31 cellular contexts compared by ENCODE assay signal in the genomic region with DNA sequence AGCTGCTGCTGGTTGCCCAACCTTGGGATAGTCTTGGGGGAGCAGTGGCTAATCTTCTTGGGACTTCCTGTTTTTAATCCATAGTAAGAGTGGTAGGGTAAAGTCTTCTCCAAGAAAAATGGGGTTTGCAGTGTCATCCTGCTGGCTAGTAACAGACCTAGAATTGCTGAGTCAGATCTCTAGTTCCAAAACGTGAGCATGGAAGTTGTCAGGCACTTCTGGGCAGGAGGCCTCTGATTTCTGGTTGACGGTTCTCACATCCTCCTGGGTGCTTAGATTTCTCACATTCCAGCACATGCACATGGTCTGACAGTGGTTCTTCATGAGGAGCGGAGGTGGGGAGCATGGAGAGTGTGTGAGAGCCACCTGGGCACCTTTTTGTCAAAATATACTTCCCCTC.
"Had no signal": no experiment of that assay in that cellular context is flagged by ENCODE, and none has a peak within 500 bp of the region (broad histone marks: within the 10 kb centered on the region; RNA-seq: fewer than 3 reads in every experiment).

No MANE protein-coding gene starts in this region.

- H3K27ac ChIP-seq: adrenal gland, body of pancreas, breast epithelium, WERI-Rb-1 had no signal

- H3K36me3 ChIP-seq: adrenal gland, breast epithelium, WERI-Rb-1 had no signal

- FAIRE-seq: astrocyte, TTC549 had no signal

- H3K4me1 ChIP-seq: adrenal gland, body of pancreas, breast epithelium had no signal

- H3K4me3 ChIP-seq: adrenal gland, body of pancreas, breast epithelium had no signal

- DNase-seq: activated CD4-positive, alpha-beta T cell treated with anti-CD3 and anti-CD28 coated beads, Interleukin-2, amount 10 ng/mL, durations not matched to agents 24 days and 14 days; activated CD4-positive, alpha-beta T cell treated with anti-CD3 and anti-CD28 coated beads, Interleukin-2, amount 50 U/mL, for 4 hours; activated CD8-positive, alpha-beta T cell treated with anti-CD3 and anti-CD28 coated beads for 36 hours; activated gamma-delta T cell; activated naive CD4-positive, alpha-beta T cell treated with anti-CD3 and anti-CD28 coated beads for 36 hours; activated T-cell treated with anti-CD3 and anti-CD28 coated beads, Interleukin-2, amount 50 U/mL, for 1 hour; activated T-cell treated with anti-CD3 and anti-CD28 coated beads, Interleukin-2, amount 50 U/mL, for 72 hours; adrenal gland; body of pancreas; MM.1S; MV-4-11; NCI-H1092; NCI-H1436 treated with DMSO at 0.1 percent for 48 hours; NCI-H1694 treated with DMSO at 0.1 percent for 48 hours; NCI-H2029 treated with DMSO at 0.1 percent for 48 hours; NCI-H2107; NCI-H2171; NCI-H510A; NCI-H526; NCI-H748 treated with DMSO at 0.1 percent for 48 hours; NK-92 treated with Interleukin-12 subunit alpha and Interleukin-12 subunit beta, amount 100 ng/mL, for 24 hours; Right ventricle myocardium superior; SW 1271; T-helper 1 cell; T-helper 2 cell; T-helper 9 cell; WERI-Rb-1 had no signal

- H3K9me3 ChIP-seq: adrenal gland, body of pancreas, breast epithelium had no signal

- ATAC-seq: activated CD8-positive, alpha-beta T cell treated with anti-CD3 and anti-CD28 coated beads for 36 hours; activated naive CD4-positive, alpha-beta T cell treated with anti-CD3 and anti-CD28 coated beads, Interleukin-2, amount 50 U/mL, for 72 hours; activated T-cell treated with anti-CD3 and anti-CD28 coated beads, Interleukin-2, amount 50 U/mL, for 72 hours; body of pancreas had no signal
